In genomic region chr22:36225333-36225922, GRCh38 we compare ENCODE assay signal across 25 cellular contexts. TPM values are rescaled to one million over a fixed set of nuclear protein-coding genes. Genes with fewer than 3 reads are reported as not detected.
"Had no signal": no experiment of that assay in that cellular context is flagged by ENCODE, and none has a peak within 500 bp of the region (broad histone marks: within the 10 kb centered on the region; RNA-seq: fewer than 3 reads in every experiment).

No MANE protein-coding gene starts in this region.

- H3K9me3 Mint-ChIP-seq: WTC11 had no signal

- H3K9me3 ChIP-seq: ascending aorta, body of pancreas, SJCRH30, SK-N-SH had no signal

- H3K27ac Mint-ChIP-seq: WTC11 had no signal

- DNase-seq: activated CD4-positive, alpha-beta T cell treated with anti-CD3 and anti-CD28 coated beads for 48 hours; activated CD4-positive, alpha-beta T cell treated with anti-CD3 and anti-CD28 coated beads, Interleukin-2, amount 50 U/mL, for 4 hours; activated CD4-positive, CD25-positive, alpha-beta regulatory T cell treated with anti-CD3 and anti-CD28 coated beads, Interleukin-2, amount 50 U/mL, for 72 hours; activated naive CD4-positive, alpha-beta T cell treated with anti-CD3 and anti-CD28 coated beads, Interleukin-2, amount 50 U/mL, for 16 hours; activated T-cell treated with anti-CD3 and anti-CD28 coated beads, Interleukin-2, amount 50 U/mL, for 1 hour; amniotic stem cell; body of pancreas; cerebellar nuclear complex; Karpas-422; NCI-H1048; NCI-H1417; NCI-H1930; NCI-H345; NCI-H526 treated with DMSO at 0.1 percent for 48 hours; OCI-M1; Right ventricle myocardium superior; RPMI8226; SK-N-SH; T-helper 1 cell; T-helper 9 cell had no signal

- ATAC-seq: body of pancreas, K562, Panc1, WTC11 had no signal

- H3K4me3 Mint-ChIP-seq: WTC11 had no signal

RNA-seq across cellular contexts. Expression of gene APOL4, which starts 23.8 kb away (rescaled TPM):
- total RNA-seq: ascending aorta had no signal
